ENCODE assay signal across 9 cellular contexts in genomic region chr1:147892731-147893214, GRCh38. TPM values are rescaled to one million over a fixed set of nuclear protein-coding genes. Genes with fewer than 3 reads are reported as not detected.
DNase-seq lines count a peak whose midpoint lies in the region; ATAC-seq and TF ChIP-seq lines count a peak whose summit lies in the region.
"Had no signal": no experiment of that assay in that cellular context is flagged by ENCODE, and none has a peak within 500 bp of the region (broad histone marks: within the 10 kb centered on the region; RNA-seq: fewer than 3 reads in every experiment).

No MANE protein-coding gene starts in this region.

- H3K27me3 ChIP-seq in CD8-positive, alpha-beta T cell (ENCODE audit: insufficient read depth, low read length) = no peaks in the 10 kb centered on the region
- no peaks in the 10 kb centered on the region for H3K27me3 ChIP-seq in cardiac muscle cell

- no peaks in the 10 kb centered on the region for H3K4me1 Mint-ChIP-seq in CD8-positive, alpha-beta T cell (ENCODE audit: low read depth)

- TF ChIP-seq CTCF in CD8-positive, alpha-beta T cell (IDR thresholded peaks at IDR 0.05) = peak; percentile 97
- TF ChIP-seq CTCF in GM20000 (IDR thresholded peaks at IDR 0.05; ENCODE audit: extremely low read depth, missing control alignments) (peak; percentile 94), cardiac muscle cell (IDR thresholded peaks at IDR 0.05; ENCODE audit: low read depth, low read length) (peak; percentile 96)

- no peak overlapping the region for H3K27ac Mint-ChIP-seq in CD8-positive, alpha-beta T cell

- no peaks in the 10 kb centered on the region for H3K9me3 Mint-ChIP-seq in CD8-positive, alpha-beta T cell

- H3K36me3 Mint-ChIP-seq in CD8-positive, alpha-beta T cell = no peaks in the 10 kb centered on the region

- no peak overlapping the region for H3K27ac ChIP-seq in CD8-positive, alpha-beta T cell (ENCODE audit: low read depth, low read length)
- no peak overlapping the region for H3K27ac ChIP-seq in cardiac muscle cell
- H3K27ac ChIP-seq: SK-N-MC had no signal

- H3K4me1 ChIP-seq in CD8-positive, alpha-beta T cell (ENCODE audit: insufficient read depth, low read length) = no peaks in the 10 kb centered on the region
- H3K4me1 ChIP-seq in cardiac muscle cell (ENCODE audit: low read depth) = peaks cover 9% of the 10 kb centered on the region

- H3K4me3 ChIP-seq in CD8-positive, alpha-beta T cell (ENCODE audit: low read depth, low read length) = no peak overlapping the region
- no peak overlapping the region for H3K4me3 ChIP-seq in cardiac muscle cell
- H3K4me3 ChIP-seq: SK-N-MC had no signal

- no peak for ATAC-seq in CD8-positive, alpha-beta T cell
- ATAC-seq in HG03457 (IDR thresholded peaks at IDR 0.05; ENCODE audit: unreplicated experiment) (no peak), GM19467 (IDR thresholded peaks at IDR 0.05; ENCODE audit: unreplicated experiment) (no peak)

- CTCF ChIA-PET in CD8-positive, alpha-beta T cell (lab: Charles Lee) = interaction anchor here (0.5 to 5.1 kb wide), 47 partner anchors 9 to 717 kb away, joined by 3 to 57 read pairs (median 4); partner anchors contain the start of genes ACP6 and GJA8

- H3K27me3 Mint-ChIP-seq in CD8-positive, alpha-beta T cell (ENCODE audit: low read depth) = peaks cover 2% of the 10 kb centered on the region

- H3K36me3 ChIP-seq in CD8-positive, alpha-beta T cell (ENCODE audit: insufficient read depth, low read length) = no peaks in the 10 kb centered on the region
- H3K36me3 ChIP-seq in cardiac muscle cell = no peaks in the 10 kb centered on the region

- no peaks in the 10 kb centered on the region for H3K9me3 ChIP-seq in CD8-positive, alpha-beta T cell (ENCODE audit: low read length)
- no peaks in the 10 kb centered on the region for H3K9me3 ChIP-seq in cardiac muscle cell (ENCODE audit: low read depth)

- intact Hi-C loops in CD8-positive, alpha-beta T cell (cut with DNase I, micrococcal nuclease) = loop anchor here (1.0 to 5.0 kb wide), 6 partner anchors 168 to 619 kb away; no protein-coding TSS in a partner anchor

- DNase-seq in CD8-positive, alpha-beta T cell = peak in 3 of 7 experiments; percentile 6 to 22 (median 20)
- DNase-seq in GM20000 (ENCODE audit: low spot score) (peak; percentile 61), NCI-H446 treated with DMSO at 0.1 percent for 48 hours (lab: John Stamatoyannopoulos, UW) (peak; percentile 1), cardiac muscle cell (ENCODE audit: low read depth in 1 of 2, low spot score in 1 of 2) (peak; percentile 72 to 76), retina (peak; percentile 63)
- peak; percentile 24 for DNase-seq in activated naive CD4-positive, alpha-beta T cell treated with anti-CD3 and anti-CD28 coated beads, Interleukin-2, amount 50 U/mL, for 16 hours

- H3K4me3 Mint-ChIP-seq in CD8-positive, alpha-beta T cell = no peak overlapping the region

- POLR2A ChIA-PET in CD8-positive, alpha-beta T cell (lab: Charles Lee) = interaction anchor here (0.6 to 1.1 kb wide), 3 partner anchors 167 to 191 kb away, joined by 3 to 5 read pairs (median 3); no protein-coding TSS in a partner anchor

RNA-seq across cellular contexts. Expression of gene GJA8, which starts 9.8 kb away (rescaled TPM):
- total RNA-seq in CD8-positive, alpha-beta T cell = not detected
- not detected in 2 replicates for total RNA-seq in cardiac muscle cell
- not detected in 2 replicates for polyA plus RNA-seq in cardiac muscle cell

RNA-seq across cellular contexts. Expression of gene GPR89B, which starts 35.4 kb away (rescaled TPM):
- 10 to 100 TPM; 11.1 to 13.6 TPM for total RNA-seq in CD8-positive, alpha-beta T cell
- total RNA-seq in cardiac muscle cell = 8.6 and 9.4 TPM in 2 replicates
- 18.9 and 22.1 TPM in 2 replicates for polyA plus RNA-seq in cardiac muscle cell
